1 cellular context compared by ENCODE assay signal in the genomic region with DNA sequence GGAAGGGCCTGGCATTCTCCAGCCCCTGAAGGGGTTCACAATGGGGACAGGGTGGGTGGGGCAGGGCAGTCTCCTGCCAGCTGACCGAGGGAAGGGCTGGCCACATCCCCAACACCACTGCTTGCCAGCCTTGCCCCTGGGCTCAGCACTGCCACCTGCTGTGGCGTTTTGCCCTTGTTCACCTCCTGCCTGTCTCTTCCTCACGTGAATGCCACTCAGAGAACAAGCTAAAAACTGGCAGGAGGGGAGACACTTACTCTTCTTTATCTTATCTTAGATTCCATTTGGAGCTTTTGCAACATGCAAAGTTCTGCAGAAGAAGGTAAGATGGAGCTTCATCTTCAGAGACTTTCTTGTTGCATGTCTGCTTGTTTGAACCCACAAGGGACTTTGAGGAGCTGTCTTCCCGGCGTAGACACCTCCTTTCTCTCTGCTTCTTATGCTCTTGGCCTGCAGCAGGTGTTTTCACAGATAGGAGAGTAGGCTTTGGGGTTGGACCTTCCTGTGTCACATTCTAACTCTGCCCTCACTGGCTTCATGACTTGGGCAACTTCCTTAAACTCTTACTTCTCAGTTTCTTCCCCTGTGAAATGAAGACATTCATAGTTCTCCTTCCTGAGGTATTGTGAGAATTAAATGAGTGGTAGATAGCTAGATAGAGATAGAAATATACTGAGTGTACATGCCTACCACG.
TF ChIP-seq lines count a peak whose summit lies in the region.

No MANE protein-coding gene starts in this region.

TF ChIP-seq in endothelial cell of umbilical vein, 7 proteins besides CTCF, POLR2A, EP300 and RAD21:
- TF ChIP-seq POLR2AphosphoS5 (IDR thresholded peaks at IDR 0.05; ENCODE audit: insufficient read depth, low read depth, low read length) (no peak), GATA2 (IDR thresholded peaks at IDR 0.05; ENCODE audit: insufficient read depth, insufficient read length, low read depth, low read length) (no peak), MYC (IDR thresholded peaks at IDR 0.05; ENCODE audit: low read depth, low read length) (no peak), EZH2 (IDR thresholded peaks at IDR 0.05; ENCODE audit: borderline replicate concordance, low read depth, low read length, severe bottlenecking) (no peak), FOS (IDR thresholded peaks at IDR 0.05; ENCODE audit: borderline replicate concordance, insufficient read depth, low read length) (no peak), JUN (IDR thresholded peaks at IDR 0.05; ENCODE audit: borderline replicate concordance, insufficient read depth, insufficient read length, low read depth) (no peak)
- TF ChIP-seq, protein P1, sequence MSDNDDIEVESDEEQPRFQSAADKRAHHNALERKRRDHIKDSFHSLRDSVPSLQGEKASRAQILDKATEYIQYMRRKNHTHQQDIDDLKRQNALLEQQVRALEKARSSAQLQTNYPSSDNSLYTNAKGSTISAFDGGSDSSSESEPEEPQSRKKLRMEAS (IDR thresholded peaks at IDR 0.05; ENCODE audit: insufficient read depth, insufficient read length) = no peak
